1 cellular context compared by ENCODE assay signal in genomic region chr1:116377564-116378529, GRCh38.
A peak's percentile ranks its signal among the peaks of the same experiment; 100 is the strongest.
TF ChIP-seq lines count a peak whose summit lies in the region.

No MANE protein-coding gene starts in this region.

TF ChIP-seq in HepG2, 621 proteins besides CTCF, POLR2A, EP300 and RAD21 (continued from another document and continues in another):
- TF ChIP-seq, protein P1, sequence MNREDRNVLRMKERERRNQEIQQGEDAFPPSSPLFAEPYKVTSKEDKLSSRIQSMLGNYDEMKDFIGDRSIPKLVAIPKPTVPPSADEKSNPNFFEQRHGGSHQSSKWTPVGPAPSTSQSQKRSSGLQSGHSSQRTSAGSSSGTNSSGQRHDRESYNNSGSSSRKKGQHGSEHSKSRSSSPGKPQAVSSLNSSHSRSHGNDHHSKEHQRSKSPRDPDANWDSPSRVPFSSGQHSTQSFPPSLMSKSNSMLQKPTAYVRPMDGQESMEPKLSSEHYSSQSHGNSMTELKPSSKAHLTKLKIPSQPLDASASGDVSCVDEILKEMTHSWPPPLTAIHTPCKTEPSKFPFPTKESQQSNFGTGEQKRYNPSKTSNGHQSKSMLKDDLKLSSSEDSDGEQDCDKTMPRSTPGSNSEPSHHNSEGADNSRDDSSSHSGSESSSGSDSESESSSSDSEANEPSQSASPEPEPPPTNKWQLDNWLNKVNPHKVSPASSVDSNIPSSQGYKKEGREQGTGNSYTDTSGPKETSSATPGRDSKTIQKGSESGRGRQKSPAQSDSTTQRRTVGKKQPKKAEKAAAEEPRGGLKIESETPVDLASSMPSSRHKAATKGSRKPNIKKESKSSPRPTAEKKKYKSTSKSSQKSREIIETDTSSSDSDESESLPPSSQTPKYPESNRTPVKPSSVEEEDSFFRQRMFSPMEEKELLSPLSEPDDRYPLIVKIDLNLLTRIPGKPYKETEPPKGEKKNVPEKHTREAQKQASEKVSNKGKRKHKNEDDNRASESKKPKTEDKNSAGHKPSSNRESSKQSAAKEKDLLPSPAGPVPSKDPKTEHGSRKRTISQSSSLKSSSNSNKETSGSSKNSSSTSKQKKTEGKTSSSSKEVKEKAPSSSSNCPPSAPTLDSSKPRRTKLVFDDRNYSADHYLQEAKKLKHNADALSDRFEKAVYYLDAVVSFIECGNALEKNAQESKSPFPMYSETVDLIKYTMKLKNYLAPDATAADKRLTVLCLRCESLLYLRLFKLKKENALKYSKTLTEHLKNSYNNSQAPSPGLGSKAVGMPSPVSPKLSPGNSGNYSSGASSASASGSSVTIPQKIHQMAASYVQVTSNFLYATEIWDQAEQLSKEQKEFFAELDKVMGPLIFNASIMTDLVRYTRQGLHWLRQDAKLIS (CRISPR knock-in tag; IDR thresholded peaks at IDR 0.05) = no peak
- TF ChIP-seq MLLT10 (CRISPR knock-in tag; IDR thresholded peaks at IDR 0.05) (no peak), ZNF619 (CRISPR knock-in tag; IDR thresholded peaks at IDR 0.05) (no peak), FOSL2 (CRISPR knock-in tag; IDR thresholded peaks at IDR 0.05) (peak; percentile 82), ZNF224 (CRISPR knock-in tag; IDR thresholded peaks at IDR 0.05) (no peak), ZNF75D (CRISPR knock-in tag; IDR thresholded peaks at IDR 0.05; ENCODE audit: borderline replicate concordance) (no peak), ZBTB7A (CRISPR knock-in tag; IDR thresholded peaks at IDR 0.05) (no peak), BHLHE40 (IDR thresholded peaks at IDR 0.05; ENCODE audit: low read length) (peak; percentile 35; the same call in 1 of the 2 replicates), FOXO4 (CRISPR knock-in tag; conservative IDR thresholded peaks at IDR 0.05) (no peak), ZNF282 (IDR thresholded peaks at IDR 0.05; ENCODE audit: partially characterized antibody) (no peak), BORCS8-MEF2B (CRISPR knock-in tag; IDR thresholded peaks at IDR 0.05) (no peak), ZNF256 (CRISPR knock-in tag; conservative IDR thresholded peaks at IDR 0.05) (no peak), HOXD1 (CRISPR knock-in tag; IDR thresholded peaks at IDR 0.05) (no peak), ELF4 (CRISPR knock-in tag; IDR thresholded peaks at IDR 0.05; ENCODE audit: borderline replicate concordance) (no peak), ZNF512 (CRISPR knock-in tag; IDR thresholded peaks at IDR 0.05) (no peak), ZNF761 (CRISPR knock-in tag; conservative IDR thresholded peaks at IDR 0.05) (no peak), ZKSCAN5 (CRISPR knock-in tag; IDR thresholded peaks at IDR 0.05) (no peak), PAWR (CRISPR knock-in tag; IDR thresholded peaks at IDR 0.05; ENCODE audit: borderline replicate concordance) (no peak), NRL (CRISPR knock-in tag; IDR thresholded peaks at IDR 0.05; ENCODE audit: borderline replicate concordance) (no peak), HDAC2 (CRISPR knock-in tag; IDR thresholded peaks at IDR 0.05) (0 out of 2 replicates have a peak, but pooled peaks have one; percentile 23), GFI1 (CRISPR knock-in tag; IDR thresholded peaks at IDR 0.05; ENCODE audit: borderline replicate concordance) (no peak), ISX (CRISPR knock-in tag; conservative IDR thresholded peaks at IDR 0.05) (no peak), MIXL1 (CRISPR knock-in tag; IDR thresholded peaks at IDR 0.05) (0 out of 2 replicates have a peak, but pooled peaks have one; percentile 11), ZNF589 (CRISPR knock-in tag; conservative IDR thresholded peaks at IDR 0.05) (no peak), ATRX (CRISPR knock-in tag; IDR thresholded peaks at IDR 0.05; ENCODE audit: borderline replicate concordance) (no peak), FOXA3 (CRISPR knock-in tag; IDR thresholded peaks at IDR 0.05) (peak; percentile 48; the same call in 1 of the 2 replicates), ARID4A (CRISPR knock-in tag; IDR thresholded peaks at IDR 0.05; ENCODE audit: borderline replicate concordance) (no peak), ZBTB1 (CRISPR knock-in tag; IDR thresholded peaks at IDR 0.05; ENCODE audit: borderline replicate concordance) (no peak), NR3C1 (CRISPR knock-in tag; IDR thresholded peaks at IDR 0.05) (no peak), BCL6 (CRISPR knock-in tag; IDR thresholded peaks at IDR 0.05) (no peak), HOMEZ (CRISPR knock-in tag; IDR thresholded peaks at IDR 0.05; ENCODE audit: low read depth) (no peak), GTF3A (CRISPR knock-in tag; conservative IDR thresholded peaks at IDR 0.05) (no peak)
- TF ChIP-seq, protein P2, sequence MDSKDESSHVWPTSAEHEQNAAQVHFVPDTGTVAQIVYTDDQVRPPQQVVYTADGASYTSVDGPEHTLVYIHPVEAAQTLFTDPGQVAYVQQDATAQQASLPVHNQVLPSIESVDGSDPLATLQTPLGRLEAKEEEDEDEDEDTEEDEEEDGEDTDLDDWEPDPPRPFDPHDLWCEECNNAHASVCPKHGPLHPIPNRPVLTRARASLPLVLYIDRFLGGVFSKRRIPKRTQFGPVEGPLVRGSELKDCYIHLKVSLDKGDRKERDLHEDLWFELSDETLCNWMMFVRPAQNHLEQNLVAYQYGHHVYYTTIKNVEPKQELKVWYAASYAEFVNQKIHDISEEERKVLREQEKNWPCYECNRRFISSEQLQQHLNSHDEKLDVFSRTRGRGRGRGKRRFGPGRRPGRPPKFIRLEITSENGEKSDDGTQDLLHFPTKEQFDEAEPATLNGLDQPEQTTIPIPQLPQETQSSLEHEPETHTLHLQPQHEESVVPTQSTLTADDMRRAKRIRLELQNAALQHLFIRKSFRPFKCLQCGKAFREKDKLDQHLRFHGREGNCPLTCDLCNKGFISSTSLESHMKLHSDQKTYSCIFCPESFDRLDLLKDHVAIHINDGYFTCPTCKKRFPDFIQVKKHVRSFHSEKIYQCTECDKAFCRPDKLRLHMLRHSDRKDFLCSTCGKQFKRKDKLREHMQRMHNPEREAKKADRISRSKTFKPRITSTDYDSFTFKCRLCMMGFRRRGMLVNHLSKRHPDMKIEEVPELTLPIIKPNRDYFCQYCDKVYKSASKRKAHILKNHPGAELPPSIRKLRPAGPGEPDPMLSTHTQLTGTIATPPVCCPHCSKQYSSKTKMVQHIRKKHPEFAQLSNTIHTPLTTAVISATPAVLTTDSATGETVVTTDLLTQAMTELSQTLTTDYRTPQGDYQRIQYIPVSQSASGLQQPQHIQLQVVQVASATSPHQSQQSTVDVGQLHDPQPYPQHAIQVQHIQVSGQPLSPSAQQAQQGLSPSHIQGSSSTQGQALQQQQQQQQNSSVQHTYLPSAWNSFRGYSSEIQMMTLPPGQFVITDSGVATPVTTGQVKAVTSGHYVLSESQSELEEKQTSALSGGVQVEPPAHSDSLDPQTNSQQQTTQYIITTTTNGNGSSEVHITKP (CRISPR knock-in tag; IDR thresholded peaks at IDR 0.05; ENCODE audit: low read depth) = no peak
- TF ChIP-seq, protein P3, sequence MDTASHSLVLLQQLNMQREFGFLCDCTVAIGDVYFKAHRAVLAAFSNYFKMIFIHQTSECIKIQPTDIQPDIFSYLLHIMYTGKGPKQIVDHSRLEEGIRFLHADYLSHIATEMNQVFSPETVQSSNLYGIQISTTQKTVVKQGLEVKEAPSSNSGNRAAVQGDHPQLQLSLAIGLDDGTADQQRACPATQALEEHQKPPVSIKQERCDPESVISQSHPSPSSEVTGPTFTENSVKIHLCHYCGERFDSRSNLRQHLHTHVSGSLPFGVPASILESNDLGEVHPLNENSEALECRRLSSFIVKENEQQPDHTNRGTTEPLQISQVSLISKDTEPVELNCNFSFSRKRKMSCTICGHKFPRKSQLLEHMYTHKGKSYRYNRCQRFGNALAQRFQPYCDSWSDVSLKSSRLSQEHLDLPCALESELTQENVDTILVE (CRISPR knock-in tag; IDR thresholded peaks at IDR 0.05) = no peak
- TF ChIP-seq, protein P4, sequence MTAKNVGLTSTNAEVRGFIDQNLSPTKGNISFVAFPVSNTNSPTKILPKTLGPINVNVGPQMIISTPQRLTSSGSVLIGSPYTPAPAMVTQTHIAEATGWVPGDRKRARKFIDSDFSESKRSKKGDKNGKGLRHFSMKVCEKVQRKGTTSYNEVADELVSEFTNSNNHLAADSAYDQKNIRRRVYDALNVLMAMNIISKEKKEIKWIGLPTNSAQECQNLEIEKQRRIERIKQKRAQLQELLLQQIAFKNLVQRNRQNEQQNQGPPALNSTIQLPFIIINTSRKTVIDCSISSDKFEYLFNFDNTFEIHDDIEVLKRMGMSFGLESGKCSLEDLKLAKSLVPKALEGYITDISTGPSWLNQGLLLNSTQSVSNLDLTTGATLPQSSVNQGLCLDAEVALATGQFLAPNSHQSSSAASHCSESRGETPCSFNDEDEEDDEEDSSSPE (CRISPR knock-in tag; IDR thresholded peaks at IDR 0.05) = no peak
- TF ChIP-seq, protein P5, sequence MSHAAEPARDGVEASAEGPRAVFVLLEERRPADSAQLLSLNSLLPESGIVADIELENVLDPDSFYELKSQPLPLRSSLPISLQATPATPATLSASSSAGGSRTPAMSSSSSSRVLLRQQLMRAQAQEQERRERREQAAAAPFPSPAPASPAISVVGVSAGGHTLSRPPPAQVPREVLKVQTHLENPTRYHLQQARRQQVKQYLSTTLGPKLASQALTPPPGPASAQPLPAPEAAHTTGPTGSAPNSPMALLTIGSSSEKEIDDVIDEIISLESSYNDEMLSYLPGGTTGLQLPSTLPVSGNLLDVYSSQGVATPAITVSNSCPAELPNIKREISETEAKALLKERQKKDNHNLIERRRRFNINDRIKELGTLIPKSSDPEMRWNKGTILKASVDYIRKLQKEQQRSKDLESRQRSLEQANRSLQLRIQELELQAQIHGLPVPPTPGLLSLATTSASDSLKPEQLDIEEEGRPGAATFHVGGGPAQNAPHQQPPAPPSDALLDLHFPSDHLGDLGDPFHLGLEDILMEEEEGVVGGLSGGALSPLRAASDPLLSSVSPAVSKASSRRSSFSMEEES (CRISPR knock-in tag; IDR thresholded peaks at IDR 0.05) = no peak
- TF ChIP-seq, protein P6, sequence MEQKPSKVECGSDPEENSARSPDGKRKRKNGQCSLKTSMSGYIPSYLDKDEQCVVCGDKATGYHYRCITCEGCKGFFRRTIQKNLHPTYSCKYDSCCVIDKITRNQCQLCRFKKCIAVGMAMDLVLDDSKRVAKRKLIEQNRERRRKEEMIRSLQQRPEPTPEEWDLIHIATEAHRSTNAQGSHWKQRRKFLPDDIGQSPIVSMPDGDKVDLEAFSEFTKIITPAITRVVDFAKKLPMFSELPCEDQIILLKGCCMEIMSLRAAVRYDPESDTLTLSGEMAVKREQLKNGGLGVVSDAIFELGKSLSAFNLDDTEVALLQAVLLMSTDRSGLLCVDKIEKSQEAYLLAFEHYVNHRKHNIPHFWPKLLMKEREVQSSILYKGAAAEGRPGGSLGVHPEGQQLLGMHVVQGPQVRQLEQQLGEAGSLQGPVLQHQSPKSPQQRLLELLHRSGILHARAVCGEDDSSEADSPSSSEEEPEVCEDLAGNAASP (CRISPR knock-in tag; IDR thresholded peaks at IDR 0.05; ENCODE audit: borderline replicate concordance) = no peak
